27 cellular contexts compared by ENCODE assay signal in the genomic region with DNA sequence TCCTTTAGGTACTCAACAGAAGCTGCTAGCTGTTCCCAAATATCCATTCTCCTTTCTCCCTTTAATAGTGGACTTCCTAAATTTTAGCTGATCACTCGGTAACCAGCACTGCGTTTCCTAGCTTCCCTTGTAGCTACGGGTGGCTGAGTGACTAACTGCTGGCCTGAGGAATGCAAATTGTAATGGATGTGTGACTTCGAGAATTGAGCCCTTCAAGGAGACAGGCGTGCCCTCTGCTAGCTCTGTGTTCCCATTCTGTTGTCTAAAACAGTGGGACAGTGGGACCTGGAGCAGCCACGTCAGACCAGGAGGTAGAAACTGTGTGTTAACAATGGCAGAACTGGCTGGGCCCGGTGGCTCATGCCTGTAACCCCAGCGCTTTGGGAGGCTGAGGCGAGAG. TPM values are rescaled to one million over a fixed set of nuclear protein-coding genes. Genes with fewer than 3 reads are reported as not detected.
"Had no signal": no experiment of that assay in that cellular context is flagged by ENCODE, and none has a peak within 500 bp of the region (broad histone marks: within the 10 kb centered on the region; RNA-seq: fewer than 3 reads in every experiment).

No MANE protein-coding gene starts in this region.

- H3K27ac Mint-ChIP-seq: activated CD4-positive, alpha-beta memory T cell treated with anti-CD3 and anti-CD28 coated beads for 36 hours; activated CD4-positive, alpha-beta T cell treated with anti-CD3 and anti-CD28 coated beads, Interleukin-2, amount 10 ng/mL, durations not matched to agents 7 days and 5 days; activated naive CD4-positive, alpha-beta T cell treated with anti-CD3 and anti-CD28 coated beads, Interleukin-2, amount 50 U/mL, for 72 hours; activated naive CD8-positive, alpha-beta T cell treated with anti-CD3 and anti-CD28 coated beads, Interleukin-2, amount 50 U/mL, for 24 hours had no signal

- ATAC-seq: activated naive CD4-positive, alpha-beta T cell treated with anti-CD3 and anti-CD28 coated beads, Interleukin-2, amount 50 U/mL, for 72 hours; activated naive CD8-positive, alpha-beta T cell treated with anti-CD3 and anti-CD28 coated beads, Interleukin-2, amount 50 U/mL, for 24 hours; activated T-cell treated with anti-CD3 and anti-CD28 coated beads, Interleukin-2, amount 50 U/mL, for 4 hours; body of pancreas had no signal

- H3K9me3 Mint-ChIP-seq: activated T-cell treated with anti-CD3 and anti-CD28 coated beads, Interleukin-2, amount 50 U/mL, for 4 hours had no signal

- H3K27me3 Mint-ChIP-seq: activated CD4-positive, alpha-beta memory T cell treated with anti-CD3 and anti-CD28 coated beads for 36 hours; activated CD4-positive, alpha-beta T cell treated with anti-CD3 and anti-CD28 coated beads, Interleukin-2, amount 10 ng/mL, durations not matched to agents 7 days and 5 days; activated naive CD8-positive, alpha-beta T cell treated with anti-CD3 and anti-CD28 coated beads, Interleukin-2, amount 50 U/mL, for 24 hours had no signal

- H3K9me3 ChIP-seq: ascending aorta, body of pancreas had no signal

- H3K4me3 Mint-ChIP-seq: activated CD4-positive, alpha-beta memory T cell treated with anti-CD3 and anti-CD28 coated beads for 36 hours; activated CD4-positive, alpha-beta T cell treated with anti-CD3 and anti-CD28 coated beads, Interleukin-2, amount 10 ng/mL, durations not matched to agents 7 days and 5 days; activated naive CD8-positive, alpha-beta T cell treated with anti-CD3 and anti-CD28 coated beads, Interleukin-2, amount 50 U/mL, for 24 hours; activated T-cell treated with anti-CD3 and anti-CD28 coated beads, Interleukin-2, amount 50 U/mL, for 4 hours had no signal

- DNase-seq: activated CD4-positive, alpha-beta memory T cell treated with anti-CD3 and anti-CD28 coated beads for 36 hours; activated CD4-positive, alpha-beta T cell treated with anti-CD3 and anti-CD28 coated beads, Interleukin-2, amount 10 ng/mL, durations not matched to agents 7 days and 5 days; activated CD4-positive, CD25-positive, alpha-beta regulatory T cell; activated CD8-positive, alpha-beta memory T cell treated with anti-CD3 and anti-CD28 coated beads for 24 hours; activated effector memory CD4-positive, alpha-beta T cell treated with anti-CD3 and anti-CD28 coated beads, Interleukin-2, amount 50 U/mL, for 16 hours; activated naive CD4-positive, alpha-beta T cell treated with Interleukin-2 at 50 U/mL for 16 hours; activated naive CD8-positive, alpha-beta T cell treated with anti-CD3 and anti-CD28 coated beads, Interleukin-2, amount 50 U/mL, for 24 hours; activated T-cell treated with anti-CD3 and anti-CD28 coated beads, Interleukin-2, amount 50 U/mL, for 4 hours; amniotic stem cell; body of pancreas; central memory CD4-positive, alpha-beta T cell; Kasumi-1; KBM-7; NCI-H1048; NCI-H1930; NCI-H2107; NCI-H2171 treated with DMSO at 0.1 percent for 48 hours; NCI-H446; NCI-H524; PC-9; SHP77 treated with DMSO at 0.1 percent for 48 hours; T-helper 2 cell; T1000 had no signal

- H2AFZ ChIP-seq: PC-9 had no signal

- H3K27ac ChIP-seq: ascending aorta, body of pancreas, PC-9 had no signal

- H3K4me2 ChIP-seq: PC-9 had no signal

- FAIRE-seq: bronchial epithelial cell, TTC549 had no signal

- H3K4me3 ChIP-seq: ascending aorta, body of pancreas, PC-9 had no signal

- H3K36me3 ChIP-seq: ascending aorta had no signal

- H3K27me3 ChIP-seq: ascending aorta, body of pancreas had no signal

- H3K4me1 ChIP-seq: ascending aorta, body of pancreas had no signal

RNA-seq across cellular contexts. Expression of gene SCML4, which starts 56.5 kb away (rescaled TPM):
- total RNA-seq: ascending aorta, bronchial epithelial cell, PC-9 had no signal
